In the genomic region with DNA sequence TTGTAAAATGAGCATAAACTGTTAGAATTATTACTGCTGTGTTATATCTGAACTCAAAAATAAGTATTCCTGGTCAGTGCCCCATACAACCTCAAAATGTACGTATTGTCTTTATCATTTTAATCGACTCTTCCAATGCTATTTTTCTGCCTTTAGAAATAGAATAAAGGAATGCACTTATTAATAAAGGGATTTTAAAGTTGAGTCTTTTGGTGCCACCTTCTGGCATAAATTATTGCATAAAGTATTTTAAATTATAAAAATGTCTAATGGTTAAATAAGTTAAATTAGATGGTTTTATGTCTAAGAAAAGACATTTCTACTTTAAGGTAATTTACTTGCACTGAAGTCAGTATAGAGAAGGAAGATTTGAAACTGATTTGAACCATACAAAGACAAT, we compare ENCODE assay signal across 13 cellular contexts.
DNase-seq lines count a peak whose midpoint lies in the region; ATAC-seq, FAIRE-seq and TF ChIP-seq lines count a peak whose summit lies in the region.
"Had no signal": no experiment of that assay in that cellular context is flagged by ENCODE, and none has a peak within 500 bp of the region (broad histone marks: within the 10 kb centered on the region; RNA-seq: fewer than 3 reads in every experiment).

No MANE protein-coding gene starts in this region.

- no peak for TF ChIP-seq POLR2A in A549 (IDR thresholded peaks at IDR 0.05; ENCODE audit: low read length)

- no peaks in the 10 kb centered on the region for H4K20me1 ChIP-seq in OCI-LY3 (ENCODE audit: insufficient read depth, low read length)

- no peak overlapping the region for H2AFZ ChIP-seq in OCI-LY3 (ENCODE audit: low read depth, low read length)

- H3K27me3 ChIP-seq in OCI-LY3 (ENCODE audit: low read depth, low read length), result no peaks in the 10 kb centered on the region

- H3K4me1 Mint-ChIP-seq in activated CD4-positive, alpha-beta T cell treated with anti-CD3 and anti-CD28 coated beads, Interleukin-2, amount 10 ng/mL, durations not matched to agents 24 days and 14 days, result no peaks in the 10 kb centered on the region

- intact Hi-C loops in activated CD4-positive, alpha-beta T cell treated with anti-CD3 and anti-CD28 coated beads, Interleukin-2, amount 10 ng/mL, durations not matched to agents 24 days and 14 days (cut with micrococcal nuclease), result loop anchor here (10.0 kb wide), 1 partner anchor 303 kb away; no protein-coding TSS in a partner anchor

- H3K27me3 Mint-ChIP-seq in activated CD4-positive, alpha-beta T cell treated with anti-CD3 and anti-CD28 coated beads, Interleukin-2, amount 10 ng/mL, durations not matched to agents 24 days and 14 days, result no peaks in the 10 kb centered on the region

- TF ChIP-seq CTCF in A549 (IDR thresholded peaks at IDR 0.05) (no peak), OCI-LY3 (IDR thresholded peaks at IDR 0.05; ENCODE audit: low read depth, low read length) (peak; percentile 53)

- peak; percentile 17 to 26; a peak in 1 of 5 replicates for TF ChIP-seq RAD21 in A549 (conservative IDR thresholded peaks at IDR 0.05 in 1 of 2, IDR thresholded peaks at IDR 0.05 in 1 of 2)

- TF ChIP-seq EP300 in A549 (IDR thresholded peaks at IDR 0.05), result no peak

- POLR2A ChIA-PET in A549 (lab: Yijun Ruan, JAX), result no interaction called here

- no peak for DNase-seq in A549 (ENCODE audit: low read depth in 1 of 2, low spot score in 1 of 2)
- peak; percentile 6 for DNase-seq in ELR (ENCODE audit: low read depth)
- DNase-seq in globus pallidus (ENCODE audit: low spot score), result peak; percentile 4
- DNase-seq in activated CD4-positive, alpha-beta T cell treated with anti-CD3 and anti-CD28 coated beads, Interleukin-2, amount 10 ng/mL, durations not matched to agents 24 days and 14 days, result no peak
- DNase-seq in NCI-H1694 (lab: John Stamatoyannopoulos, UW), result no peak
- DNase-seq: RPMI8226 had no signal

- H3K27ac ChIP-seq in A549, result no peak overlapping the region
- H3K27ac ChIP-seq in OCI-LY3 (ENCODE audit: low read length), result no peak overlapping the region

- H3K4me1 ChIP-seq in A549 (no peaks in the 10 kb centered on the region), OCI-LY3 (ENCODE audit: low read length) (no peaks in the 10 kb centered on the region)

- FAIRE-seq in A549 (lab: Jason Lieb, UNC), result no peak
- FAIRE-seq: K562 had no signal

- WGBS in A549 (ENCODE audit: missing lambda C conversion rate), result 3% methylated on average over 2 of the region's 2 CpGs

- H3K27ac Mint-ChIP-seq in activated CD4-positive, alpha-beta T cell treated with anti-CD3 and anti-CD28 coated beads, Interleukin-2, amount 10 ng/mL, durations not matched to agents 24 days and 14 days, result no peak overlapping the region
- H3K27ac Mint-ChIP-seq: activated T-helper 2 cell treated with anti-CD3 and anti-CD28 coated beads, Interferon-gamma antibody, Interleukin-2, Interleukin-4, amounts not matched to agents 10 μg/mL and 5 μg/mL and 100 μg/mL, durations not matched to agents 14 hours and 24 hours and 36 hours had no signal

- CTCF ChIA-PET in A549 (lab: Yijun Ruan, JAX), result no interaction called here

- no peak overlapping the region for H3K4me3 Mint-ChIP-seq in activated CD4-positive, alpha-beta T cell treated with anti-CD3 and anti-CD28 coated beads, Interleukin-2, amount 10 ng/mL, durations not matched to agents 24 days and 14 days

- H3K4me3 ChIP-seq in A549, result no peak overlapping the region
- H3K4me3 ChIP-seq in OCI-LY3 (ENCODE audit: low read length), result no peak overlapping the region
- H3K4me3 ChIP-seq: K562 had no signal

- no peaks in the 10 kb centered on the region for H3K36me3 ChIP-seq in OCI-LY3 (replicated peaks; ENCODE audit: low read depth, low read length)

- H3K4me2 ChIP-seq in A549, result no peak overlapping the region
- H3K4me2 ChIP-seq in OCI-LY3 (ENCODE audit: low read length), result no peak overlapping the region

- no peaks in the 10 kb centered on the region for H3K9me3 Mint-ChIP-seq in activated CD4-positive, alpha-beta T cell treated with anti-CD3 and anti-CD28 coated beads, Interleukin-2, amount 10 ng/mL, durations not matched to agents 24 days and 14 days
- H3K9me3 Mint-ChIP-seq: activated T-helper 2 cell treated with anti-CD3 and anti-CD28 coated beads, Interferon-gamma antibody, Interleukin-2, Interleukin-4, amounts not matched to agents 10 μg/mL and 5 μg/mL and 100 μg/mL, durations not matched to agents 14 hours and 24 hours and 36 hours had no signal

- no peaks in the 10 kb centered on the region for H3K9me3 ChIP-seq in A549
- H3K9me3 ChIP-seq in OCI-LY3 (ENCODE audit: insufficient read depth, low read length), result no peaks in the 10 kb centered on the region

- H3K36me3 Mint-ChIP-seq in activated CD4-positive, alpha-beta T cell treated with anti-CD3 and anti-CD28 coated beads, Interleukin-2, amount 10 ng/mL, durations not matched to agents 24 days and 14 days (ENCODE audit: low read depth), result no peaks in the 10 kb centered on the region

- H3K79me2 ChIP-seq in OCI-LY3 (ENCODE audit: low read length), result no peaks in the 10 kb centered on the region

- no peak for ATAC-seq in A549
- no peak for ATAC-seq in HG02852 (IDR thresholded peaks at IDR 0.05; ENCODE audit: unreplicated experiment)
- ATAC-seq in GM19397 (IDR thresholded peaks at IDR 0.05; ENCODE audit: unreplicated experiment), result no peak
- ATAC-seq: activated CD4-positive, CD25-positive, alpha-beta regulatory T cell treated with anti-CD3 and anti-CD28 coated beads, Interleukin-2, amount 50 U/mL, for 24 hours; K562; sciatic nerve had no signal

- H3K9ac ChIP-seq in OCI-LY3 (ENCODE audit: low read length), result no peak overlapping the region

TF ChIP-seq in A549, 52 proteins besides CTCF, POLR2A, EP300 and RAD21:
- no peak for TF ChIP-seq NPAS2 (CRISPR knock-in tag; IDR thresholded peaks at IDR 0.05; ENCODE audit: borderline replicate concordance)
- TF ChIP-seq SMC3 (IDR thresholded peaks at IDR 0.05), result 0 out of 3 replicates have a peak, but pooled peaks have one; percentile 9
- TF ChIP-seq HES2 (IDR thresholded peaks at IDR 0.05), result no peak
- TF ChIP-seq TP53 (CRISPR knock-in tag; IDR thresholded peaks at IDR 0.05), result no peak
- TF ChIP-seq, protein P1, sequence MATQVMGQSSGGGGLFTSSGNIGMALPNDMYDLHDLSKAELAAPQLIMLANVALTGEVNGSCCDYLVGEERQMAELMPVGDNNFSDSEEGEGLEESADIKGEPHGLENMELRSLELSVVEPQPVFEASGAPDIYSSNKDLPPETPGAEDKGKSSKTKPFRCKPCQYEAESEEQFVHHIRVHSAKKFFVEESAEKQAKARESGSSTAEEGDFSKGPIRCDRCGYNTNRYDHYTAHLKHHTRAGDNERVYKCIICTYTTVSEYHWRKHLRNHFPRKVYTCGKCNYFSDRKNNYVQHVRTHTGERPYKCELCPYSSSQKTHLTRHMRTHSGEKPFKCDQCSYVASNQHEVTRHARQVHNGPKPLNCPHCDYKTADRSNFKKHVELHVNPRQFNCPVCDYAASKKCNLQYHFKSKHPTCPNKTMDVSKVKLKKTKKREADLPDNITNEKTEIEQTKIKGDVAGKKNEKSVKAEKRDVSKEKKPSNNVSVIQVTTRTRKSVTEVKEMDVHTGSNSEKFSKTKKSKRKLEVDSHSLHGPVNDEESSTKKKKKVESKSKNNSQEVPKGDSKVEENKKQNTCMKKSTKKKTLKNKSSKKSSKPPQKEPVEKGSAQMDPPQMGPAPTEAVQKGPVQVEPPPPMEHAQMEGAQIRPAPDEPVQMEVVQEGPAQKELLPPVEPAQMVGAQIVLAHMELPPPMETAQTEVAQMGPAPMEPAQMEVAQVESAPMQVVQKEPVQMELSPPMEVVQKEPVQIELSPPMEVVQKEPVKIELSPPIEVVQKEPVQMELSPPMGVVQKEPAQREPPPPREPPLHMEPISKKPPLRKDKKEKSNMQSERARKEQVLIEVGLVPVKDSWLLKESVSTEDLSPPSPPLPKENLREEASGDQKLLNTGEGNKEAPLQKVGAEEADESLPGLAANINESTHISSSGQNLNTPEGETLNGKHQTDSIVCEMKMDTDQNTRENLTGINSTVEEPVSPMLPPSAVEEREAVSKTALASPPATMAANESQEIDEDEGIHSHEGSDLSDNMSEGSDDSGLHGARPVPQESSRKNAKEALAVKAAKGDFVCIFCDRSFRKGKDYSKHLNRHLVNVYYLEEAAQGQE (IDR thresholded peaks at IDR 0.05), result no peak

Comparison
In these comparisons a context has a peak if more than half of its experiments do, and no peak if none do; other contexts are left out.
1. DNase-seq: peak in ELR (single experiment) and globus pallidus (single experiment); none in A549 (0 of 2), activated CD4-positive, alpha-beta T cell treated with anti-CD3 and anti-CD28 coated beads, Interleukin-2, amount 10 ng/mL, durations not matched to agents 24 days and 14 days (single experiment) and NCI-H1694 (single experiment).